8 cellular contexts compared by ENCODE assay signal in genomic region chr1:93033785-93034184, GRCh38. TPM values are rescaled to one million over a fixed set of nuclear protein-coding genes. Genes with fewer than 3 reads are reported as not detected.
A peak's percentile ranks its signal among the peaks of the same experiment; 100 is the strongest.
DNase-seq lines count a peak whose midpoint lies in the region; ATAC-seq and TF ChIP-seq lines count a peak whose summit lies in the region.

No MANE protein-coding gene starts in this region.

- H3K27me3 Mint-ChIP-seq in activated B cell treated with CpG ODN at 0.5 μM for 24 hours: no peaks in the 10 kb centered on the region
- peaks cover 4% of the 10 kb centered on the region for H3K27me3 Mint-ChIP-seq in progenitor cell of endocrine pancreas
- no peaks in the 10 kb centered on the region for H3K27me3 Mint-ChIP-seq in WTC11 (ENCODE audit: low read depth)

- intact Hi-C loops in activated B cell treated with CpG ODN at 0.5 μM for 24 hours (cut with micrococcal nuclease): no loop called here

- DNase-seq in GM13976 (ENCODE audit: low spot score) (peak; percentile 71), activated B cell treated with CpG ODN at 0.5 μM for 24 hours (no peak), NCI-H82 (lab: John Stamatoyannopoulos, UW) (no peak), HUDEP-2 (lab: John Stamatoyannopoulos, UW; ENCODE audit: unreplicated experiment in 76 of 76) (no peak), progenitor cell of endocrine pancreas (ENCODE audit: low spot score, unreplicated experiment) (no peak), WTC11 (ENCODE audit: low spot score) (no peak)

- TF ChIP-seq CTCF in GM13976 (IDR thresholded peaks at IDR 0.05; ENCODE audit: borderline replicate concordance, control extremely low read depth, extremely low read depth, insufficient read depth, missing control alignments) (no peak), activated B cell treated with CpG ODN at 0.5 μM for 24 hours (IDR thresholded peaks at IDR 0.05) (no peak), progenitor cell of endocrine pancreas (IDR thresholded peaks at IDR 0.05; ENCODE audit: unreplicated experiment) (no peak), WTC11 (IDR thresholded peaks at IDR 0.05) (no peak)

- no peaks in the 10 kb centered on the region for H3K9me3 Mint-ChIP-seq in activated B cell treated with CpG ODN at 0.5 μM for 24 hours
- H3K9me3 Mint-ChIP-seq in progenitor cell of endocrine pancreas (ENCODE audit: low read depth): no peaks in the 10 kb centered on the region
- no peaks in the 10 kb centered on the region for H3K9me3 Mint-ChIP-seq in WTC11

- H3K36me3 Mint-ChIP-seq in activated B cell treated with CpG ODN at 0.5 μM for 24 hours (ENCODE audit: low read depth) (no peaks in the 10 kb centered on the region), progenitor cell of endocrine pancreas (ENCODE audit: insufficient read depth) (no peaks in the 10 kb centered on the region), WTC11 (no peaks in the 10 kb centered on the region)

- POLR2A ChIA-PET in activated B cell treated with CpG ODN at 0.5 μM for 24 hours (lab: Charles Lee) (interaction anchor here (0.7 to 1.8 kb wide), 5 partner anchors 9 to 72 kb away, joined by 3 to 13 read pairs (median 3); partner anchors contain the start of genes DIPK1A and MTF2), WTC11 (lab: Charles Lee) (no interaction called here)

- peak; percentile 77 for ATAC-seq in GM21367 (IDR thresholded peaks at IDR 0.05; ENCODE audit: unreplicated experiment)
- ATAC-seq in HG03159 (IDR thresholded peaks at IDR 0.05; ENCODE audit: unreplicated experiment): peak; percentile 86
- peak; percentile 85 for ATAC-seq in activated B cell treated with CpG ODN at 0.5 μM for 24 hours (ENCODE audit: low read depth)
- no peak for ATAC-seq in WTC11

- peak overlapping the region; percentile 37 for H3K27ac Mint-ChIP-seq in activated B cell treated with CpG ODN at 0.5 μM for 24 hours
- no peak overlapping the region for H3K27ac Mint-ChIP-seq in progenitor cell of endocrine pancreas
- no peak overlapping the region for H3K27ac Mint-ChIP-seq in WTC11

- H3K4me3 Mint-ChIP-seq in activated B cell treated with CpG ODN at 0.5 μM for 24 hours (no peak overlapping the region), progenitor cell of endocrine pancreas (ENCODE audit: low read depth) (no peak overlapping the region), WTC11 (no peak overlapping the region)

- in situ Hi-C loops in GM13976 (cut with MboI; ENCODE audit: low sequenced_read_pairs, unreplicated experiment): no loop called here

- CTCF ChIA-PET in activated B cell treated with CpG ODN at 0.5 μM for 24 hours (lab: Charles Lee): interaction anchor here (1.9 kb wide), 1 partner anchor 28 kb away, joined by 7 read pairs; no protein-coding TSS in a partner anchor
- CTCF ChIA-PET in WTC11 (lab: Charles Lee): no interaction called here

- H3K4me1 Mint-ChIP-seq in activated B cell treated with CpG ODN at 0.5 μM for 24 hours (peaks cover 30% of the 10 kb centered on the region), progenitor cell of endocrine pancreas (ENCODE audit: low read depth) (peaks cover 2% of the 10 kb centered on the region), WTC11 (peaks cover 5% of the 10 kb centered on the region; the same call in 1 of the 2 replicates)

TF ChIP-seq in WTC11, 78 proteins besides CTCF, POLR2A, EP300 and RAD21:
- TF ChIP-seq AFF4 (CRISPR knock-in tag; IDR thresholded peaks at IDR 0.05; ENCODE audit: borderline replicate concordance): no peak
- TF ChIP-seq NR3C1 (CRISPR knock-in tag; conservative IDR thresholded peaks at IDR 0.05; ENCODE audit: low read depth): no peak
- no peak for TF ChIP-seq NFE2L1 (CRISPR knock-in tag; IDR thresholded peaks at IDR 0.05)
- no peak for TF ChIP-seq ATF2 (CRISPR knock-in tag; IDR thresholded peaks at IDR 0.05; ENCODE audit: borderline replicate concordance, low read depth)
- TF ChIP-seq AR (CRISPR knock-in tag; IDR thresholded peaks at IDR 0.05): no peak
- TF ChIP-seq RELA (CRISPR knock-in tag; IDR thresholded peaks at IDR 0.05; ENCODE audit: borderline replicate concordance): no peak
- TF ChIP-seq NFATC4 (CRISPR knock-in tag; IDR thresholded peaks at IDR 0.05): no peak
- no peak for TF ChIP-seq ZBTB21 (CRISPR knock-in tag; IDR thresholded peaks at IDR 0.05; ENCODE audit: borderline replicate concordance)
- no peak for TF ChIP-seq ZNF219 (CRISPR knock-in tag; IDR thresholded peaks at IDR 0.05; ENCODE audit: borderline replicate concordance)

RNA-seq across cellular contexts. Expression of gene MTF2, which starts 45.3 kb away (rescaled TPM):
- total RNA-seq in activated B cell treated with CpG ODN at 0.5 μM for 24 hours: 49.1 and 59.7 TPM in 2 replicates
- total RNA-seq in progenitor cell of endocrine pancreas: 89.4 and 94.2 TPM in 2 replicates
- 111 to 120 TPM (median 113 TPM) in 3 replicates for total RNA-seq in WTC11 (2021)
